ENCODE assay signal across 17 cellular contexts in genomic region chr15:67955256-67955655, GRCh38.
DNase-seq lines count a peak whose midpoint lies in the region; ATAC-seq, FAIRE-seq and TF ChIP-seq lines count a peak whose summit lies in the region.
"Had no signal": no experiment of that assay in that cellular context is flagged by ENCODE, and none has a peak within 500 bp of the region (broad histone marks: within the 10 kb centered on the region; RNA-seq: fewer than 3 reads in every experiment).

No MANE protein-coding gene starts in this region.

- H3K79me2 ChIP-seq in DND-41 (ENCODE audit: insufficient read depth, low read length) (no peaks in the 10 kb centered on the region), Loucy (ENCODE audit: insufficient read depth, low read length) (no peaks in the 10 kb centered on the region), GM12878 (ENCODE audit: control insufficient read depth, insufficient read depth, low read length) (no peaks in the 10 kb centered on the region)

- no peak overlapping the region for H3K4ac ChIP-seq in neuronal stem cell (ENCODE audit: low read length)

- no peak overlapping the region for H4K91ac ChIP-seq in neuronal stem cell (ENCODE audit: low read depth, low read length, poor library complexity)

- no peak for TF ChIP-seq RAD21 in GM12878 (IDR thresholded peaks at IDR 0.05; ENCODE audit: insufficient read depth, low read depth, low read length)

- no peak for FAIRE-seq in GM12878 (lab: Jason Lieb, UNC)
- FAIRE-seq: pancreas had no signal

- CTCF ChIA-PET in GM12878 (lab: Yijun Ruan, JAX), result no interaction called here

- TF ChIP-seq CTCF in DND-41 (IDR thresholded peaks at IDR 0.05; ENCODE audit: borderline replicate concordance, extremely low read depth, low read length, poor library complexity, severe bottlenecking) (no peak), Loucy (conservative IDR thresholded peaks at IDR 0.05; ENCODE audit: low read length) (no peak), GM12878 (IDR thresholded peaks at IDR 0.05 in 2 of 3, conservative IDR thresholded peaks at IDR 0.05 in 1 of 3; ENCODE audit: control insufficient read depth in 2 of 3, extremely low read depth in 1 of 3, insufficient read depth in 1 of 3, low read depth in 3 of 3, low read length in 3 of 3) (no peak)

- H3K79me1 ChIP-seq in neuronal stem cell (ENCODE audit: low read depth, low read length), result no peaks in the 10 kb centered on the region

- H2BK12ac ChIP-seq in neuronal stem cell (ENCODE audit: low read length), result no peak overlapping the region

- H2BK15ac ChIP-seq in neuronal stem cell (ENCODE audit: low read length), result no peak overlapping the region

- no peak overlapping the region for H3K4me2 ChIP-seq in DND-41 (ENCODE audit: insufficient read depth, low read length)
- peak overlapping the region; percentile 22 for H3K4me2 ChIP-seq in Loucy (ENCODE audit: low read depth, low read length, poor library complexity, severe bottlenecking)
- no peak overlapping the region for H3K4me2 ChIP-seq in GM12878 (ENCODE audit: control insufficient read depth, insufficient read depth)
- no peak overlapping the region for H3K4me2 ChIP-seq in neuronal stem cell (ENCODE audit: insufficient read depth, low read length, poor library complexity, severe bottlenecking)

- intact Hi-C loops in GM12878 (cut with micrococcal nuclease; ENCODE audit: unreplicated experiment), result no loop called here

- H3K23ac ChIP-seq in neuronal stem cell (ENCODE audit: low read depth, low read length, poor library complexity), result no peak overlapping the region

- H3K27ac ChIP-seq in DND-41 (ENCODE audit: low read length) (no peak overlapping the region), GM12878 (ENCODE audit: control insufficient read depth, insufficient read depth) (no peak overlapping the region), neuronal stem cell (replicated peaks; ENCODE audit: low read length) (no peak overlapping the region)
- H3K27ac ChIP-seq: pancreas, SJSA1 had no signal

- H3K9ac ChIP-seq in DND-41 (ENCODE audit: low read depth, low read length), result no peak overlapping the region
- peak overlapping the region; percentile 38 for H3K9ac ChIP-seq in Loucy (ENCODE audit: low read depth, low read length, poor library complexity, severe bottlenecking)
- no peak overlapping the region for H3K9ac ChIP-seq in GM12878 (ENCODE audit: control insufficient read depth, insufficient read depth, low read length)
- H3K9ac ChIP-seq in neuronal stem cell (ENCODE audit: low read depth, low read length, poor library complexity), result no peak overlapping the region

- RAD21 ChIA-PET in GM12878 (lab: Charles Lee; ENCODE audit: unreplicated experiment), result no interaction called here

- 0 out of 3 replicates have a peak, but pooled peaks have one; percentile 57 for ATAC-seq in DND-41 (ENCODE audit: insufficient read depth, low read depth)
- ATAC-seq in GM12878, result no peak
- no peak for ATAC-seq in HG02885 (IDR thresholded peaks at IDR 0.05; ENCODE audit: poor library complexity, unreplicated experiment)
- ATAC-seq in left lobe of liver, result no peak

- H3K9me3 ChIP-seq in DND-41 (ENCODE audit: insufficient read depth, low read length, severe bottlenecking) (no peaks in the 10 kb centered on the region), Loucy (ENCODE audit: insufficient read depth, low read depth, low read length) (no peaks in the 10 kb centered on the region), GM12878 (replicated peaks; ENCODE audit: control insufficient read depth, insufficient read depth, low read length) (peaks cover 3% of the 10 kb centered on the region; the same call in 2 of the 3 replicates), neuronal stem cell (replicated peaks in 1 of 2; ENCODE audit: control insufficient read depth in 2 of 2, insufficient read depth in 1 of 2, low read depth in 1 of 2, low read length in 2 of 2) (peaks cover 2 to 4% of the 10 kb centered on the region in 2 donors)
- H3K9me3 ChIP-seq: pancreas, SJSA1 had no signal

- H3K18ac ChIP-seq in neuronal stem cell (ENCODE audit: low read length), result no peak overlapping the region

- no peak for TF ChIP-seq POLR2A in GM12878 (IDR thresholded peaks at IDR 0.05; ENCODE audit: low read depth, low read length)

- H3K4me3 ChIP-seq in DND-41 (ENCODE audit: low read depth in 1 of 2, low read length in 2 of 2) (no peak overlapping the region), Loucy (ENCODE audit: low read length, poor library complexity, severe bottlenecking) (peak overlapping the region; percentile 15), GM12878 (no peak overlapping the region), neuronal stem cell (ENCODE audit: low read length in 2 of 2) (no peak overlapping the region)
- H3K4me3 ChIP-seq: pancreas, SJSA1, skin epidermis had no signal

- DNase-seq in DND-41, result peak; percentile 25
- DNase-seq in GM12878 (ENCODE audit: low read depth, low spot score), result no peak
- no peak for DNase-seq in neuronal stem cell (ENCODE audit: low spot score)
- DNase-seq in DMS 273 treated with DMSO at 0.1 percent for 48 hours (lab: John Stamatoyannopoulos, UW), result no peak
- no peak for DNase-seq in HuH-7 (ENCODE audit: low spot score)
- no peak for DNase-seq in left lobe of liver (ENCODE audit: low spot score)
- DNase-seq: activated CD4-positive, CD25-positive, alpha-beta regulatory T cell treated with anti-CD3 and anti-CD28 coated beads, Interleukin-2, amount 50 U/mL, for 72 hours; amniotic stem cell; caudate nucleus; MM.1S; NCI-H2029 treated with DMSO at 0.1 percent for 48 hours; pancreas; stimulated activated CD4-positive, alpha-beta T cell treated with anti-CD3 and anti-CD28 coated beads, Interleukin-4, amount 100 ng/mL, for 24 hours had no signal

- no peak overlapping the region for H2AK5ac ChIP-seq in neuronal stem cell (ENCODE audit: low read depth, low read length)

- POLR2A ChIA-PET in GM12878 (lab: Charles Lee), result interaction anchor here (0.6 to 1.3 kb wide), 2 partner anchors 9 to 17 kb away, joined by 5 read pairs; no protein-coding TSS in a partner anchor

- no peak overlapping the region for H3K14ac ChIP-seq in neuronal stem cell (ENCODE audit: low read length)

- no peak overlapping the region for H4K8ac ChIP-seq in neuronal stem cell (ENCODE audit: low read depth, low read length)

- H4K20me1 ChIP-seq in DND-41 (ENCODE audit: insufficient read depth, low read length) (no peaks in the 10 kb centered on the region), Loucy (ENCODE audit: insufficient read depth, low read length, poor library complexity, severe bottlenecking) (no peaks in the 10 kb centered on the region), GM12878 (ENCODE audit: control insufficient read depth, insufficient read depth) (no peaks in the 10 kb centered on the region)

- TF ChIP-seq EP300 in GM12878 (IDR thresholded peaks at IDR 0.05; ENCODE audit: borderline replicate concordance in 1 of 2, control insufficient read depth in 1 of 2, low read depth in 2 of 2, low read length in 2 of 2), result no peak

- SMC1A ChIA-PET in GM12878 (lab: Charles Lee; ENCODE audit: uncharacterized antibody, unreplicated experiment), result interaction anchor here (0.8 kb wide), 1 partner anchor 49 kb away, joined by 3 read pairs; no protein-coding TSS in a partner anchor

- WGBS in GM12878 (ENCODE audit: insufficient coverage, insufficient replicate concordance, low lambda C conversion rate, missing lambda C conversion rate), result 64% methylated on average over 6 of the region's 6 CpGs
- WGBS in neuronal stem cell (ENCODE audit: extremely low coverage in 2 of 2, insufficient read length in 2 of 2, insufficient replicate concordance in 1 of 2), 2 donors, result no CpG with 5 or more reads among the region's 6 CpGs

- no TSS peak for BruUV-seq in GM12878 (replicated peaks; lab: Mats Ljungman, UMichigan)

- H2BK120ac ChIP-seq in neuronal stem cell (ENCODE audit: low read depth, low read length), result no peak overlapping the region

- H3K9me2 ChIP-seq in Loucy (replicated peaks; ENCODE audit: low read depth, low read length), result no peaks in the 10 kb centered on the region

- in situ Hi-C loops in GM12878 (cut with MboI), result no loop called here

- no peaks in the 10 kb centered on the region for H3K27me3 ChIP-seq in DND-41 (ENCODE audit: insufficient read depth, low read length, poor library complexity)
- H3K27me3 ChIP-seq in Loucy (ENCODE audit: insufficient read depth, low read length, poor library complexity, severe bottlenecking), result no peaks in the 10 kb centered on the region
- H3K27me3 ChIP-seq in GM12878 (replicated peaks in 1 of 2; ENCODE audit: control insufficient read depth in 2 of 2, insufficient read depth in 2 of 2, low read length in 1 of 2), result no peaks in the 10 kb centered on the region
- H3K27me3 ChIP-seq in neuronal stem cell (ENCODE audit: control insufficient read depth in 3 of 3, insufficient read depth in 3 of 3, low read depth in 1 of 3, low read length in 3 of 3), result peaks cover 0 to 4% (median 0%) of the 10 kb centered on the region in 3 experiments
- H3K27me3 ChIP-seq: pancreas, SJSA1 had no signal

- H3K4me1 ChIP-seq in DND-41 (ENCODE audit: insufficient read depth, low read length) (peaks cover 2% of the 10 kb centered on the region; the same call in 1 of the 2 replicates), Loucy (ENCODE audit: insufficient read depth, low read length, poor library complexity, severe bottlenecking) (peaks cover 32% of the 10 kb centered on the region), GM12878 (ENCODE audit: control insufficient read depth, insufficient read depth, low read length) (peaks cover 19% of the 10 kb centered on the region), neuronal stem cell (ENCODE audit: control insufficient read depth in 2 of 2, insufficient read depth in 1 of 2, low read depth in 1 of 2, low read length in 2 of 2) (peaks cover 0 to 9% of the 10 kb centered on the region in 2 donors)
- H3K4me1 ChIP-seq: pancreas, SJSA1 had no signal

- H2AFZ ChIP-seq in DND-41 (ENCODE audit: low read depth, low read length), result peak overlapping the region; percentile 51; the same call in 1 of the 2 replicates
- H2AFZ ChIP-seq in Loucy (ENCODE audit: low read length), result peak overlapping the region; percentile 80
- peak overlapping the region; percentile 41 for H2AFZ ChIP-seq in GM12878 (ENCODE audit: control insufficient read depth, low read depth, low read length)
- H2AFZ ChIP-seq in neuronal stem cell (ENCODE audit: low read length), result peak overlapping the region; percentile 65

- no peak overlapping the region for H2BK5ac ChIP-seq in neuronal stem cell (ENCODE audit: low read length)

- H3F3A ChIP-seq in Loucy (ENCODE audit: low read depth), result peaks cover 8% of the 10 kb centered on the region; the same call in 1 of the 2 replicates

- H3K36me3 ChIP-seq in DND-41 (ENCODE audit: insufficient read depth, low read length) (no peaks in the 10 kb centered on the region), Loucy (ENCODE audit: insufficient read depth, low read length) (no peaks in the 10 kb centered on the region), GM12878 (ENCODE audit: control insufficient read depth in 2 of 2, insufficient read depth in 2 of 2, low read length in 1 of 2) (no peaks in the 10 kb centered on the region), neuronal stem cell (replicated peaks in 1 of 2; ENCODE audit: control insufficient read depth in 2 of 2, insufficient read depth in 2 of 2, low read length in 2 of 2) (no peaks in the 10 kb centered on the region)
- H3K36me3 ChIP-seq: pancreas, SJSA1 had no signal

TF ChIP-seq in GM12878, 131 proteins besides CTCF, POLR2A, EP300 and RAD21 (continues in another document):
- no peak for TF ChIP-seq TCF3 (IDR thresholded peaks at IDR 0.05; ENCODE audit: borderline replicate concordance, insufficient read depth, low read depth, low read length)
- peak; percentile 18; the same call in 1 of the 2 replicates for TF ChIP-seq RUNX3 (IDR thresholded peaks at IDR 0.05; ENCODE audit: low read length)
